Comparison of ENCODE assay signal across 14 cellular contexts in the genomic region with DNA sequence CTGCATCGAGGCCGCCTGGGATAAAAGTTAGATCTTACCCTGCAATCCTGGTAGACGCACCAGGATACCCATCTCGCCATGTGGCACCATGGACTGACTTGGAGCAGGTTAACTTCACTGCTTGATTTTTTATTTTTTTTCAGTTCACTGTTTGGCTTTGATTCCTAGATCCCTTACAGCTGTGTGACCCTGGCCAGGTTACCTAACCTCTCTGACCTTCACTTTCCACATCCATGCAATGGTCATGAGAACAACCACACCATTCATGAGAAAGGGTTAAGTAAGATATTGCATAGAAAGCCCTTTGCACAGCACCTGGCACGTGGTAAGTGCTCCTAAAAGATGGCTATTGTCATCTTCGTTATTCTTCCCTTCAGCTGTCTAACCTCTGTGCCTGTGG.
DNase-seq lines count a peak whose midpoint lies in the region; ATAC-seq and TF ChIP-seq lines count a peak whose summit lies in the region.
"Had no signal": no experiment of that assay in that cellular context is flagged by ENCODE, and none has a peak within 500 bp of the region (broad histone marks: within the 10 kb centered on the region; RNA-seq: fewer than 3 reads in every experiment).

No MANE protein-coding gene starts in this region.

- H3K9me3 ChIP-seq in HCT116 (ENCODE audit: control insufficient read depth in 1 of 2, insufficient read depth in 1 of 2, low read depth in 1 of 2, low read length in 2 of 2) (peaks cover 0 to 12% of the 10 kb centered on the region in 2 experiments; a peak in 1 of 4 replicates), IMR-90 (ENCODE audit: control insufficient read depth, insufficient read depth, low read length) (peaks cover 6% of the 10 kb centered on the region; the same call in 1 of the 2 replicates), neuronal stem cell (replicated peaks in 1 of 2; ENCODE audit: control insufficient read depth in 2 of 2, insufficient read depth in 1 of 2, low read depth in 1 of 2, low read length in 2 of 2) (peaks cover 0 to 2% of the 10 kb centered on the region in 2 donors)

- H3K4me1 ChIP-seq in HCT116 (ENCODE audit: control insufficient read depth in 1 of 2, insufficient read depth in 2 of 2, low read length in 2 of 2) (peaks cover 0 to 5% of the 10 kb centered on the region in 2 experiments; a peak in 1 of 4 replicates), IMR-90 (ENCODE audit: control insufficient read depth, insufficient read depth, low read length) (no peaks in the 10 kb centered on the region), neuronal stem cell (ENCODE audit: control insufficient read depth in 2 of 2, insufficient read depth in 1 of 2, low read depth in 1 of 2, low read length in 2 of 2) (peaks cover 0 to 6% of the 10 kb centered on the region in 2 donors)
- H3K4me1 ChIP-seq: BLaER1 had no signal

- H2AK5ac ChIP-seq in IMR-90 (ENCODE audit: low read depth, low read length) (peak overlapping the region; percentile 36; the same call in 1 of the 2 replicates), neuronal stem cell (ENCODE audit: low read depth, low read length) (peak overlapping the region; percentile 67)

- no peak overlapping the region for H2AK9ac ChIP-seq in IMR-90 (replicated peaks; ENCODE audit: low read depth, low read length, poor library complexity)

- H3K4me1 Mint-ChIP-seq in brain, result peaks cover 41% of the 10 kb centered on the region
- H3K4me1 Mint-ChIP-seq: CD14-positive monocyte; CD4-positive, alpha-beta memory T cell had no signal

- 0 out of 2 replicates have a peak, but pooled peaks cover 6% of the 10 kb centered on the region for H3K9me1 ChIP-seq in IMR-90 (ENCODE audit: insufficient read depth, low read length)

- H2BK120ac ChIP-seq in IMR-90 (ENCODE audit: low read depth, low read length) (no peak overlapping the region), neuronal stem cell (ENCODE audit: low read depth, low read length) (no peak overlapping the region)

- H3K27me3 Mint-ChIP-seq in brain, result no peaks in the 10 kb centered on the region

- H2AFZ ChIP-seq in HCT116 (ENCODE audit: low read depth, low read length, poor library complexity, severe bottlenecking) (no peak overlapping the region), IMR-90 (replicated peaks; ENCODE audit: low read length, poor library complexity) (no peak overlapping the region), neuronal stem cell (ENCODE audit: low read length) (no peak overlapping the region)
- H2AFZ ChIP-seq: GM23248 had no signal

- H2BK20ac ChIP-seq in IMR-90 (ENCODE audit: low read depth, low read length), result no peak overlapping the region

- no peak overlapping the region for H3K56ac ChIP-seq in IMR-90 (ENCODE audit: extremely low read depth, insufficient read depth, low read length)

- dilution Hi-C loops in IMR-90 (cut with HindIII; ENCODE audit: low sequenced_read_pairs, unreplicated experiment), result no loop called here

- H3K27me3 ChIP-seq in HCT116 (ENCODE audit: insufficient read depth, low read length) (no peaks in the 10 kb centered on the region), IMR-90 (ENCODE audit: control insufficient read depth, insufficient read depth, low read length) (no peaks in the 10 kb centered on the region; the same call in 1 of the 2 replicates), neuronal stem cell (ENCODE audit: control insufficient read depth in 3 of 3, insufficient read depth in 3 of 3, low read depth in 1 of 3, low read length in 3 of 3) (no peaks in the 10 kb centered on the region), H7 (ENCODE audit: control insufficient read depth, insufficient read depth, low read length) (no peaks in the 10 kb centered on the region)
- H3K27me3 ChIP-seq: BLaER1 had no signal

- H2BK5ac ChIP-seq in IMR-90 (ENCODE audit: low read depth, low read length, poor library complexity, severe bottlenecking) (no peak overlapping the region), neuronal stem cell (ENCODE audit: low read length) (no peak overlapping the region)

- H3K9me2 ChIP-seq in HCT116 (ENCODE audit: insufficient read depth), result no peaks in the 10 kb centered on the region

- 0 out of 2 replicates have a peak, but pooled peaks have one; percentile 4 for ATAC-seq in HCT116
- no peak for ATAC-seq in IMR-90 (ENCODE audit: low read depth)
- ATAC-seq in HG03460 (IDR thresholded peaks at IDR 0.05; ENCODE audit: unreplicated experiment), result no peak

- in situ Hi-C loops in IMR-90 (cut with MboI; ENCODE audit: low sequenced_read_pairs), result no loop called here

- intact Hi-C loops in HCT116 (cut with micrococcal nuclease), result no loop called here
- intact Hi-C loops in IMR-90 (cut with micrococcal nuclease), result no loop called here

- H2BK15ac ChIP-seq in IMR-90 (ENCODE audit: low read depth, low read length) (no peak overlapping the region; the same call in 2 of the 3 replicates), neuronal stem cell (ENCODE audit: low read length) (no peak overlapping the region)

- TF ChIP-seq RAD21 in HCT116 (IDR thresholded peaks at IDR 0.05; ENCODE audit: low read depth), result no peak
- TF ChIP-seq RAD21 in IMR-90 (IDR thresholded peaks at IDR 0.05; ENCODE audit: low read length), result no peak

- no peak overlapping the region for H3K4me3 Mint-ChIP-seq in brain
- H3K4me3 Mint-ChIP-seq: CD14-positive monocyte; CD4-positive, alpha-beta memory T cell had no signal

- H3K14ac ChIP-seq in IMR-90 (replicated peaks; ENCODE audit: low read depth, low read length), result no peak overlapping the region
- H3K14ac ChIP-seq in neuronal stem cell (ENCODE audit: low read length), result no peak overlapping the region

- H3K9me3 Mint-ChIP-seq in brain, result peaks cover 11 to 21% (median 14%) of the 10 kb centered on the region in 5 experiments

- BruUV-seq in HCT116 (replicated peaks; lab: Mats Ljungman, UMichigan), result no TSS peak
- BruUV-seq in IMR-90 (replicated peaks; lab: Mats Ljungman, UMichigan), result no TSS peak

- H3K4me3 ChIP-seq in HCT116 (replicated peaks in 1 of 2; ENCODE audit: low read depth in 1 of 2, low read length in 2 of 2) (no peak overlapping the region), IMR-90 (ENCODE audit: insufficient read depth, low read depth, low read length) (no peak overlapping the region), neuronal stem cell (ENCODE audit: low read length in 2 of 2) (no peak overlapping the region), H7 (ENCODE audit: insufficient read depth, low read depth, low read length) (no peak overlapping the region)
- H3K4me3 ChIP-seq: BLaER1, GM23248 had no signal

- H3K18ac ChIP-seq in IMR-90 (ENCODE audit: low read depth, low read length), result no peak overlapping the region
- H3K18ac ChIP-seq in neuronal stem cell (ENCODE audit: low read length), result no peak overlapping the region

- H3K79me2 ChIP-seq in HCT116 (ENCODE audit: insufficient read depth, low read length), result no peaks in the 10 kb centered on the region

- H3K36me3 Mint-ChIP-seq in brain, result peaks cover 7% of the 10 kb centered on the region
- H3K36me3 Mint-ChIP-seq: CD14-positive monocyte; CD4-positive, alpha-beta memory T cell had no signal

- no peak overlapping the region for H3K4me2 ChIP-seq in HCT116 (ENCODE audit: low read length)
- H3K4me2 ChIP-seq in IMR-90 (ENCODE audit: low read depth, low read length), result no peak overlapping the region
- no peak overlapping the region for H3K4me2 ChIP-seq in neuronal stem cell (ENCODE audit: insufficient read depth, low read length, poor library complexity, severe bottlenecking)
- H3K4me2 ChIP-seq: BLaER1 had no signal

- WGBS in IMR-90 (ENCODE audit: extremely low coverage in 2 of 2, insufficient read length in 1 of 2), 2 experiments, result 100% methylated on average over 4 of the region's 6 CpGs; no CpG with 5 or more reads in 1 of the 2 experiments
- no CpG with 5 or more reads among the region's 6 CpGs for WGBS in neuronal stem cell (ENCODE audit: extremely low coverage in 2 of 2, insufficient read length in 2 of 2, insufficient replicate concordance in 1 of 2), 2 donors

- no peak overlapping the region for H3K9ac ChIP-seq in HCT116 (ENCODE audit: low read length)
- no peak overlapping the region for H3K9ac ChIP-seq in IMR-90 (ENCODE audit: low read depth, low read length)
- H3K9ac ChIP-seq in neuronal stem cell (ENCODE audit: low read depth, low read length, poor library complexity), result no peak overlapping the region
- H3K9ac ChIP-seq: BLaER1, GM23248 had no signal

- H3K4ac ChIP-seq in IMR-90 (ENCODE audit: low read depth, low read length), result no peak overlapping the region
- H3K4ac ChIP-seq in neuronal stem cell (ENCODE audit: low read length), result no peak overlapping the region

- no peak overlapping the region for H4K8ac ChIP-seq in IMR-90 (ENCODE audit: low read depth in 2 of 2, low read length in 2 of 2)
- no peak overlapping the region for H4K8ac ChIP-seq in neuronal stem cell (ENCODE audit: low read depth, low read length)

- CTCF ChIA-PET in HCT116 (lab: Charles Lee), result interaction anchor here (1.3 kb wide), 1 partner anchor 12 kb away, joined by 6 read pairs; no protein-coding TSS in a partner anchor
- CTCF ChIA-PET in IMR-90 (lab: Yijun Ruan, JAX), result no interaction called here

- no peak overlapping the region for H4K5ac ChIP-seq in IMR-90 (ENCODE audit: low read depth, low read length)

- TF ChIP-seq POLR2A in HCT116 (IDR thresholded peaks at IDR 0.05; ENCODE audit: borderline replicate concordance, extremely low read depth, insufficient read depth, insufficient read length) (no peak), IMR-90 (IDR thresholded peaks at IDR 0.05; ENCODE audit: low read depth, low read length) (no peak)

- RAD21 ChIA-PET in HCT116 (lab: Charles Lee; ENCODE audit: low non-redundant PET in 1 of 2, low total read pairs in 2 of 2, uncharacterized antibody in 2 of 2, unreplicated experiment in 2 of 2), result no interaction called here

- H3K27ac Mint-ChIP-seq in brain, result peak overlapping the region in 3 of 5 experiments; percentile 36 to 68 (median 60)
- H3K27ac Mint-ChIP-seq: CD4-positive, alpha-beta memory T cell had no signal

- no peak overlapping the region for H4K91ac ChIP-seq in IMR-90 (ENCODE audit: insufficient read depth, low read depth, low read length)
- no peak overlapping the region for H4K91ac ChIP-seq in neuronal stem cell (ENCODE audit: low read depth, low read length, poor library complexity)

- H3K23ac ChIP-seq in IMR-90 (ENCODE audit: low read depth, low read length) (no peak overlapping the region), neuronal stem cell (ENCODE audit: low read depth, low read length, poor library complexity) (no peak overlapping the region)

- no peak overlapping the region for H2BK12ac ChIP-seq in neuronal stem cell (ENCODE audit: low read length)

- no peaks in the 10 kb centered on the region for H4K20me1 ChIP-seq in HCT116 (ENCODE audit: insufficient read depth)
- H4K20me1 ChIP-seq in IMR-90 (ENCODE audit: insufficient read depth, low read length), result no peaks in the 10 kb centered on the region
- H4K20me1 ChIP-seq: BLaER1 had no signal

- H3K36me3 ChIP-seq in HCT116 (ENCODE audit: control insufficient read depth in 1 of 2, insufficient read depth in 2 of 2, low read length in 2 of 2) (no peaks in the 10 kb centered on the region), IMR-90 (ENCODE audit: control insufficient read depth, insufficient read depth, low read length) (no peaks in the 10 kb centered on the region), neuronal stem cell (replicated peaks in 1 of 2; ENCODE audit: control insufficient read depth in 2 of 2, insufficient read depth in 2 of 2, low read length in 2 of 2) (no peaks in the 10 kb centered on the region), H7 (replicated peaks; ENCODE audit: control insufficient read depth, insufficient read depth, low read length) (no peaks in the 10 kb centered on the region)
- H3K36me3 ChIP-seq: BLaER1 had no signal

- no peak overlapping the region for H3K27ac ChIP-seq in HCT116 (ENCODE audit: low read depth, low read length)
- H3K27ac ChIP-seq in IMR-90 (ENCODE audit: insufficient read depth, low read length), result no peak overlapping the region
- no peak overlapping the region for H3K27ac ChIP-seq in neuronal stem cell (replicated peaks; ENCODE audit: low read length)
- H3K27ac ChIP-seq: BLaER1, GM23248 had no signal

- H3K79me1 ChIP-seq in IMR-90 (ENCODE audit: low read depth in 1 of 2, low read length in 2 of 2) (no peaks in the 10 kb centered on the region), neuronal stem cell (ENCODE audit: low read depth, low read length) (no peaks in the 10 kb centered on the region)

- TF ChIP-seq CTCF in HCT116 (IDR thresholded peaks at IDR 0.05 in 2 of 3, conservative IDR thresholded peaks at IDR 0.05 in 1 of 3; ENCODE audit: borderline replicate concordance in 1 of 3, insufficient read depth in 1 of 3, low read depth in 2 of 3, low read length in 2 of 3) (no peak), IMR-90 (conservative IDR thresholded peaks at IDR 0.05; ENCODE audit: low read depth, low read length) (no peak), brain (conservative IDR thresholded peaks at IDR 0.05) (no peak)

- DNase-seq in HCT116 (ENCODE audit: low read depth, low spot score) (no peak), IMR-90 (no peak), neuronal stem cell (ENCODE audit: low spot score) (no peak), H7 (no peak), NAMALWA (ENCODE audit: low spot score) (no peak)
- DNase-seq: 8988T; CD4-positive, alpha-beta memory T cell; DMS153; GDM1; GM23248 had no signal

- POLR2A ChIA-PET in HCT116 (lab: Charles Lee) (no interaction called here), IMR-90 (lab: Charles Lee; ENCODE audit: unreplicated experiment) (no interaction called here)
